Comparison of ENCODE assay signal across 37 cellular contexts in genomic region chr19:33189453-33189852, GRCh38. TPM values are rescaled to one million over a fixed set of nuclear protein-coding genes. Genes with fewer than 3 reads are reported as not detected.
"Had no signal": no experiment of that assay in that cellular context is flagged by ENCODE, and none has a peak within 500 bp of the region (broad histone marks: within the 10 kb centered on the region; RNA-seq: fewer than 3 reads in every experiment).

No MANE protein-coding gene starts in this region.

- H3K4me1 ChIP-seq: foreskin keratinocyte had no signal

- H3K4me1 Mint-ChIP-seq: activated CD4-positive, alpha-beta T cell treated with anti-CD3 and anti-CD28 coated beads, Interleukin-2, amount 10 ng/mL, durations not matched to agents 24 days and 14 days had no signal

- H3K36me3 Mint-ChIP-seq: activated CD4-positive, alpha-beta memory T cell treated with anti-CD3 and anti-CD28 coated beads for 36 hours; activated CD8-positive, alpha-beta memory T cell treated with anti-CD3 and anti-CD28 coated beads, Interleukin-2, amount 10 ng/mL, durations not matched to agents 7 days and 5 days; activated naive CD8-positive, alpha-beta T cell had no signal

- H3K36me3 ChIP-seq: brain microvascular endothelial cell, esophagus muscularis mucosa, gastrocnemius medialis, heart left ventricle had no signal

- FAIRE-seq: astrocyte, bronchial epithelial cell had no signal

- H3K27ac Mint-ChIP-seq: activated CD4-positive, alpha-beta memory T cell treated with anti-CD3 and anti-CD28 coated beads for 36 hours; activated CD4-positive, alpha-beta T cell treated with anti-CD3 and anti-CD28 coated beads for 36 hours; activated CD4-positive, alpha-beta T cell treated with anti-CD3 and anti-CD28 coated beads, Interleukin-2, amount 10 ng/mL, durations not matched to agents 24 days and 14 days; activated CD8-positive, alpha-beta memory T cell treated with anti-CD3 and anti-CD28 coated beads, Interleukin-2, amount 10 ng/mL, durations not matched to agents 7 days and 5 days; activated CD8-positive, alpha-beta T cell treated with anti-CD3 and anti-CD28 coated beads, Interleukin-2, amount 10 ng/mL, durations not matched to agents 7 days and 5 days; activated naive CD4-positive, alpha-beta T cell treated with anti-CD3 and anti-CD28 coated beads for 36 hours; activated naive CD8-positive, alpha-beta T cell; activated T-helper 1 cell treated with anti-CD3 and anti-CD28 coated beads, Interleukin-12 subunit alpha, Interleukin-12 subunit beta, Interleukin-2, Interleukin-4 antibody, amounts not matched to agents 30 ng/mL and 10 ng/mL and 1 ng/mL, durations not matched to agents 14 hours and 24 hours and 36 hours; activated T-helper 2 cell treated with anti-CD3 and anti-CD28 coated beads, Interferon-gamma antibody, Interleukin-2, Interleukin-4, amounts not matched to agents 10 μg/mL and 5 μg/mL and 100 μg/mL, durations not matched to agents 14 hours and 24 hours and 36 hours; dendritic cell treated with granulocyte-macrophage colony-stimulating factor and Interleukin-4, amounts not matched to agents 40 ng/mL and 50 ng/mL, for 4 days had no signal

- H3K9me3 Mint-ChIP-seq: activated CD4-positive, alpha-beta memory T cell treated with anti-CD3 and anti-CD28 coated beads for 36 hours; activated CD4-positive, alpha-beta T cell treated with anti-CD3 and anti-CD28 coated beads, Interleukin-2, amount 10 ng/mL, durations not matched to agents 24 days and 14 days; activated naive CD4-positive, alpha-beta T cell treated with anti-CD3 and anti-CD28 coated beads for 36 hours; activated T-helper 1 cell treated with anti-CD3 and anti-CD28 coated beads, Interleukin-12 subunit alpha, Interleukin-12 subunit beta, Interleukin-2, Interleukin-4 antibody, amounts not matched to agents 30 ng/mL and 10 ng/mL and 1 ng/mL, durations not matched to agents 14 hours and 24 hours and 36 hours; activated T-helper 2 cell treated with anti-CD3 and anti-CD28 coated beads, Interferon-gamma antibody, Interleukin-2, Interleukin-4, amounts not matched to agents 10 μg/mL and 5 μg/mL and 100 μg/mL, durations not matched to agents 14 hours and 24 hours and 36 hours; central memory CD8-positive, alpha-beta T cell; dendritic cell treated with granulocyte-macrophage colony-stimulating factor and Interleukin-4, amounts not matched to agents 40 ng/mL and 50 ng/mL, for 4 days had no signal

- DNase-seq: activated CD4-positive, alpha-beta memory T cell treated with anti-CD3 and anti-CD28 coated beads for 36 hours; activated CD4-positive, alpha-beta T cell treated with anti-CD3 and anti-CD28 coated beads for 36 hours; activated CD4-positive, alpha-beta T cell treated with anti-CD3 and anti-CD28 coated beads, Interleukin-2, amount 10 ng/mL, durations not matched to agents 24 days and 14 days; activated CD4-positive, CD25-positive, alpha-beta regulatory T cell; activated CD4-positive, CD25-positive, alpha-beta regulatory T cell treated with anti-CD3 and anti-CD28 coated beads, Interleukin-2, amount 50 U/mL, for 72 hours; activated CD8-positive, alpha-beta memory T cell treated with anti-CD3 and anti-CD28 coated beads, Interleukin-2, amount 10 ng/mL, durations not matched to agents 7 days and 5 days; activated CD8-positive, alpha-beta memory T cell treated with anti-CD3 and anti-CD28 coated beads, Interleukin-2, amount 50 U/mL, for 4 hours; activated CD8-positive, alpha-beta T cell treated with anti-CD3 and anti-CD28 coated beads, Interleukin-2, amount 10 ng/mL, durations not matched to agents 7 days and 5 days; activated effector memory CD4-positive, alpha-beta T cell treated with anti-CD3 and anti-CD28 coated beads, Interleukin-2, amount 50 U/mL, for 16 hours; activated naive CD4-positive, alpha-beta T cell treated with anti-CD3 and anti-CD28 coated beads for 36 hours; activated T-cell treated with anti-CD3 and anti-CD28 coated beads, Interleukin-2, amount 50 U/mL, for 1 hour; activated T-cell treated with anti-CD3 and anti-CD28 coated beads, Interleukin-2, amount 50 U/mL, for 48 hours; amniotic stem cell; anterior cingulate cortex; brain microvascular endothelial cell; effector memory CD4-positive, alpha-beta T cell; erythroblast; foreskin keratinocyte; gastrocnemius medialis; glutamatergic neuron; heart left ventricle; T-helper 1 cell; T-helper 2 cell had no signal

- H3K27ac ChIP-seq: brain microvascular endothelial cell, coronary artery, dorsolateral prefrontal cortex, esophagus muscularis mucosa, foreskin keratinocyte, gastrocnemius medialis, heart left ventricle had no signal

- H3K9me3 ChIP-seq: esophagus muscularis mucosa, gastrocnemius medialis, heart left ventricle had no signal

- H3K4me3 Mint-ChIP-seq: activated CD4-positive, alpha-beta memory T cell treated with anti-CD3 and anti-CD28 coated beads for 36 hours; activated CD4-positive, alpha-beta T cell treated with anti-CD3 and anti-CD28 coated beads for 36 hours; activated CD4-positive, alpha-beta T cell treated with anti-CD3 and anti-CD28 coated beads, Interleukin-2, amount 10 ng/mL, durations not matched to agents 24 days and 14 days; activated CD8-positive, alpha-beta memory T cell treated with anti-CD3 and anti-CD28 coated beads, Interleukin-2, amount 10 ng/mL, durations not matched to agents 7 days and 5 days; activated CD8-positive, alpha-beta T cell treated with anti-CD3 and anti-CD28 coated beads, Interleukin-2, amount 10 ng/mL, durations not matched to agents 7 days and 5 days; activated naive CD4-positive, alpha-beta T cell treated with anti-CD3 and anti-CD28 coated beads for 36 hours; activated naive CD8-positive, alpha-beta T cell; activated T-helper 1 cell treated with anti-CD3 and anti-CD28 coated beads, Interleukin-12 subunit alpha, Interleukin-12 subunit beta, Interleukin-2, Interleukin-4 antibody, amounts not matched to agents 30 ng/mL and 10 ng/mL and 1 ng/mL, durations not matched to agents 14 hours and 24 hours and 36 hours; central memory CD8-positive, alpha-beta T cell; dendritic cell treated with granulocyte-macrophage colony-stimulating factor and Interleukin-4, amounts not matched to agents 40 ng/mL and 50 ng/mL, for 4 days had no signal

- H3K27me3 ChIP-seq: brain microvascular endothelial cell, dorsolateral prefrontal cortex, esophagus muscularis mucosa, gastrocnemius medialis, heart left ventricle had no signal

- H3K4me3 ChIP-seq: coronary artery, dorsolateral prefrontal cortex, esophagus muscularis mucosa, gastrocnemius medialis, heart left ventricle had no signal

RNA-seq across cellular contexts. Expression of gene LRP3, which starts 4.7 kb away (rescaled TPM):
- total RNA-seq: activated CD8-positive, alpha-beta T cell treated with anti-CD3 and anti-CD28 coated beads, Interleukin-2, amount 10 ng/mL, durations not matched to agents 7 days and 5 days had no signal

RNA-seq across cellular contexts. Expression of gene SLC7A10, which starts 36.2 kb away (rescaled TPM):
- total RNA-seq: activated CD4-positive, alpha-beta memory T cell treated with anti-CD3 and anti-CD28 coated beads for 36 hours; activated CD4-positive, alpha-beta T cell treated with anti-CD3 and anti-CD28 coated beads for 36 hours; activated CD4-positive, alpha-beta T cell treated with anti-CD3 and anti-CD28 coated beads, Interleukin-2, amount 10 ng/mL, durations not matched to agents 24 days and 14 days; activated CD8-positive, alpha-beta memory T cell treated with anti-CD3 and anti-CD28 coated beads for 36 hours; activated CD8-positive, alpha-beta memory T cell treated with anti-CD3 and anti-CD28 coated beads, Interleukin-2, amount 10 ng/mL, durations not matched to agents 7 days and 5 days; activated CD8-positive, alpha-beta T cell treated with anti-CD3 and anti-CD28 coated beads, Interleukin-2, amount 10 ng/mL, durations not matched to agents 7 days and 5 days; activated naive CD4-positive, alpha-beta T cell treated with anti-CD3 and anti-CD28 coated beads for 36 hours; activated T-helper 1 cell treated with anti-CD3 and anti-CD28 coated beads, Interleukin-12 subunit alpha, Interleukin-12 subunit beta, Interleukin-2, Interleukin-4 antibody, amounts not matched to agents 30 ng/mL and 10 ng/mL and 1 ng/mL, durations not matched to agents 14 hours and 24 hours and 36 hours; activated T-helper 2 cell treated with anti-CD3 and anti-CD28 coated beads, Interferon-gamma antibody, Interleukin-2, Interleukin-4, amounts not matched to agents 10 μg/mL and 5 μg/mL and 100 μg/mL, durations not matched to agents 14 hours and 24 hours and 36 hours; bronchial epithelial cell; cardiac septum; esophagus muscularis mucosa; foreskin keratinocyte; gastrocnemius medialis had no signal
- polyA plus RNA-seq: foreskin keratinocyte had no signal

RNA-seq across cellular contexts. Expression of gene WDR88, which starts 57.5 kb away (rescaled TPM):
- total RNA-seq: activated CD4-positive, alpha-beta memory T cell treated with anti-CD3 and anti-CD28 coated beads for 36 hours; activated CD4-positive, alpha-beta T cell treated with anti-CD3 and anti-CD28 coated beads, Interleukin-2, amount 10 ng/mL, durations not matched to agents 24 days and 14 days; activated CD8-positive, alpha-beta memory T cell treated with anti-CD3 and anti-CD28 coated beads for 36 hours; activated CD8-positive, alpha-beta memory T cell treated with anti-CD3 and anti-CD28 coated beads, Interleukin-2, amount 10 ng/mL, durations not matched to agents 7 days and 5 days; activated CD8-positive, alpha-beta T cell treated with anti-CD3 and anti-CD28 coated beads, Interleukin-2, amount 10 ng/mL, durations not matched to agents 7 days and 5 days; activated naive CD4-positive, alpha-beta T cell treated with anti-CD3 and anti-CD28 coated beads for 36 hours; activated T-helper 1 cell treated with anti-CD3 and anti-CD28 coated beads, Interleukin-12 subunit alpha, Interleukin-12 subunit beta, Interleukin-2, Interleukin-4 antibody, amounts not matched to agents 30 ng/mL and 10 ng/mL and 1 ng/mL, durations not matched to agents 14 hours and 24 hours and 36 hours; activated T-helper 2 cell treated with anti-CD3 and anti-CD28 coated beads, Interferon-gamma antibody, Interleukin-2, Interleukin-4, amounts not matched to agents 10 μg/mL and 5 μg/mL and 100 μg/mL, durations not matched to agents 14 hours and 24 hours and 36 hours; astrocyte; bronchial epithelial cell; cardiac septum; cerebellum; esophagus muscularis mucosa; foreskin keratinocyte; gastrocnemius medialis had no signal
- polyA plus RNA-seq: adipose tissue, foreskin keratinocyte, heart left ventricle had no signal
